In genomic region chr10:8181496-8182174, GRCh38 we compare ENCODE assay signal across 16 cellular contexts.
DNase-seq lines count a peak whose midpoint lies in the region; ATAC-seq and TF ChIP-seq lines count a peak whose summit lies in the region.
"Had no signal": no experiment of that assay in that cellular context is flagged by ENCODE, and none has a peak within 500 bp of the region (broad histone marks: within the 10 kb centered on the region; RNA-seq: fewer than 3 reads in every experiment).

No MANE protein-coding gene starts in this region.

- H3K4me3 ChIP-seq in HEK293 (ENCODE audit: low read depth, low read length) (no peak overlapping the region), esophagus muscularis mucosa (no peak overlapping the region), right atrium auricular region (no peak overlapping the region)
- H3K4me3 ChIP-seq: HAP-1, SK-N-MC had no signal

- CTCF ChIA-PET in CD4-positive, alpha-beta T cell (lab: Charles Lee): interaction anchor here (0.5 kb wide), 1 partner anchor 20 kb away, joined by 3 read pairs; no protein-coding TSS in a partner anchor
- CTCF ChIA-PET in HEK293 (lab: Yijun Ruan, JAX): no interaction called here

- peaks cover 44% of the 10 kb centered on the region for H3K4me1 Mint-ChIP-seq in CD4-positive, alpha-beta T cell (ENCODE audit: low read depth)
- peaks cover 13 to 40% (median 22%) of the 10 kb centered on the region in 4 donors for H3K4me1 Mint-ChIP-seq in naive thymus-derived CD8-positive, alpha-beta T cell
- peaks cover 16% of the 10 kb centered on the region for H3K4me1 Mint-ChIP-seq in T-helper 2 cell treated with Interferon-gamma antibody and Interleukin-4, amounts not matched to agents 5 μg/mL and 100 μg/mL, for 36 hours (ENCODE audit: low read depth)

- no peak for TF ChIP-seq CTCF in CD4-positive, alpha-beta T cell (IDR thresholded peaks at IDR 0.05)
- TF ChIP-seq CTCF in HEK293 (tag by site-specific recombination; IDR thresholded peaks at IDR 0.05) (no peak), esophagus muscularis mucosa (IDR thresholded peaks at IDR 0.05) (no peak), right atrium auricular region (IDR thresholded peaks at IDR 0.05) (no peak)

- TF ChIP-seq EP300 in esophagus muscularis mucosa (IDR thresholded peaks at IDR 0.05): no peak

- H3K4me1 ChIP-seq in HEK293 (ENCODE audit: control insufficient read depth, insufficient read depth, low read length): peaks cover 12% of the 10 kb centered on the region
- H3K4me1 ChIP-seq in esophagus muscularis mucosa: no peaks in the 10 kb centered on the region
- no peaks in the 10 kb centered on the region for H3K4me1 ChIP-seq in right atrium auricular region
- H3K4me1 ChIP-seq: HAP-1 had no signal

- TF ChIP-seq POLR2A in esophagus muscularis mucosa (IDR thresholded peaks at IDR 0.05; ENCODE audit: low read depth): no peak

- H3K27me3 ChIP-seq in CD4-positive, alpha-beta T cell (ENCODE audit: control insufficient read depth, insufficient read depth, low read length): no peaks in the 10 kb centered on the region
- H3K27me3 ChIP-seq in esophagus muscularis mucosa (peaks cover 0 to 12% (median 0%) of the 10 kb centered on the region in 4 donors), right atrium auricular region (no peaks in the 10 kb centered on the region)

- H3K27me3 Mint-ChIP-seq in CD4-positive, alpha-beta T cell: no peaks in the 10 kb centered on the region
- peaks cover 0 to 1% (median 0%) of the 10 kb centered on the region in 5 donors for H3K27me3 Mint-ChIP-seq in naive thymus-derived CD8-positive, alpha-beta T cell
- no peaks in the 10 kb centered on the region for H3K27me3 Mint-ChIP-seq in T-helper 2 cell treated with Interferon-gamma antibody and Interleukin-4, amounts not matched to agents 5 μg/mL and 100 μg/mL, for 36 hours (ENCODE audit: low read depth)

- H3K36me3 Mint-ChIP-seq in CD4-positive, alpha-beta T cell (ENCODE audit: low read depth): no peaks in the 10 kb centered on the region
- no peaks in the 10 kb centered on the region for H3K36me3 Mint-ChIP-seq in naive thymus-derived CD8-positive, alpha-beta T cell
- H3K36me3 Mint-ChIP-seq in T-helper 2 cell treated with Interferon-gamma antibody and Interleukin-4, amounts not matched to agents 5 μg/mL and 100 μg/mL, for 36 hours (ENCODE audit: low read depth): peaks cover 3% of the 10 kb centered on the region

- H3K9me3 ChIP-seq in CD4-positive, alpha-beta T cell (ENCODE audit: control insufficient read depth, low read length): no peaks in the 10 kb centered on the region
- H3K9me3 ChIP-seq in HEK293 (ENCODE audit: control insufficient read depth, insufficient read depth, low read depth, low read length) (no peaks in the 10 kb centered on the region), esophagus muscularis mucosa (no peaks in the 10 kb centered on the region), right atrium auricular region (no peaks in the 10 kb centered on the region)
- H3K9me3 ChIP-seq: HAP-1 had no signal

- H3K9me3 Mint-ChIP-seq in CD4-positive, alpha-beta T cell: no peaks in the 10 kb centered on the region
- H3K9me3 Mint-ChIP-seq in naive thymus-derived CD8-positive, alpha-beta T cell: no peaks in the 10 kb centered on the region
- no peaks in the 10 kb centered on the region for H3K9me3 Mint-ChIP-seq in T-helper 2 cell treated with Interferon-gamma antibody and Interleukin-4, amounts not matched to agents 5 μg/mL and 100 μg/mL, for 36 hours

- no peak overlapping the region for H3K4me3 Mint-ChIP-seq in CD4-positive, alpha-beta T cell
- peak overlapping the region in 2 of 10 donors; percentile 5 to 22 for H3K4me3 Mint-ChIP-seq in naive thymus-derived CD8-positive, alpha-beta T cell
- H3K4me3 Mint-ChIP-seq in T-helper 2 cell treated with Interferon-gamma antibody and Interleukin-4, amounts not matched to agents 5 μg/mL and 100 μg/mL, for 36 hours: no peak overlapping the region

- WGBS in esophagus muscularis mucosa: 79% methylated on average over 11 of the region's 11 CpGs

- no peak for ATAC-seq in CD4-positive, alpha-beta T cell (ENCODE audit: poor library complexity)
- no peak for ATAC-seq in naive thymus-derived CD8-positive, alpha-beta T cell

- peak overlapping the region; percentile 71 for H3K27ac Mint-ChIP-seq in CD4-positive, alpha-beta T cell
- peak overlapping the region in 6 of 10 donors; percentile 4 to 65 (median 26) for H3K27ac Mint-ChIP-seq in naive thymus-derived CD8-positive, alpha-beta T cell
- H3K27ac Mint-ChIP-seq in T-helper 2 cell treated with Interferon-gamma antibody and Interleukin-4, amounts not matched to agents 5 μg/mL and 100 μg/mL, for 36 hours: no peak overlapping the region

- no peak overlapping the region for H3K27ac ChIP-seq in CD4-positive, alpha-beta T cell (ENCODE audit: low read depth, low read length)
- H3K27ac ChIP-seq in HEK293 (ENCODE audit: extremely low read depth, low read depth, low read length) (no peak overlapping the region), esophagus muscularis mucosa (replicated peaks in 1 of 4) (no peak overlapping the region), right atrium auricular region (no peak overlapping the region)
- H3K27ac ChIP-seq: KMS-11, SK-N-MC had no signal

- no peaks in the 10 kb centered on the region for H3K36me3 ChIP-seq in HEK293 (ENCODE audit: control insufficient read depth in 2 of 2, insufficient read depth in 1 of 2, low read length in 2 of 2)
- no peaks in the 10 kb centered on the region for H3K36me3 ChIP-seq in esophagus muscularis mucosa
- no peaks in the 10 kb centered on the region for H3K36me3 ChIP-seq in right atrium auricular region
- H3K36me3 ChIP-seq: HAP-1 had no signal

- POLR2A ChIA-PET in CD4-positive, alpha-beta T cell (lab: Charles Lee): interaction anchor here (3.2 kb wide), 1 partner anchor 121 kb away, joined by 19 read pairs; no protein-coding TSS in a partner anchor
- POLR2A ChIA-PET in HEK293 (lab: Yijun Ruan, JAX): no interaction called here
- POLR2A ChIA-PET in naive thymus-derived CD8-positive, alpha-beta T cell (lab: Charles Lee): interaction anchor here (0.6 kb wide), 1 partner anchor 127 kb away, joined by 5 read pairs; the partner anchor contains the start of gene GATA3

- intact Hi-C loops in CD4-positive, alpha-beta T cell (cut with DNase I, micrococcal nuclease): loop anchor here in 1 of 2 experiments (2.0 to 5.0 kb wide), 4 partner anchors 44 to 223 kb away; no protein-coding TSS in a partner anchor
- intact Hi-C loops in esophagus muscularis mucosa (cut with DNase I): no loop called here

- no peak for DNase-seq in CD4-positive, alpha-beta T cell
- peak; percentile 42 for DNase-seq in esophagus muscularis mucosa (ENCODE audit: extremely low spot score)
- no peak for DNase-seq in naive thymus-derived CD8-positive, alpha-beta T cell
- no peak for DNase-seq in right atrium auricular region (ENCODE audit: low spot score)
- DNase-seq in NCI-H1694 (lab: John Stamatoyannopoulos, UW): no peak
- no peak for DNase-seq in T-helper 2 cell treated with Interferon-gamma antibody and Interleukin-4, amounts not matched to agents 5 μg/mL and 100 μg/mL, for 36 hours (ENCODE audit: low spot score)
- DNase-seq in SKM-1 treated with dmso at 0.1 percent for 144 hours (lab: John Stamatoyannopoulos, UW; ENCODE audit: unreplicated experiment): no peak
- DNase-seq: NCI-H1417, NCI-H1930, NCI-H345, NCI-H526, Right ventricle myocardium superior had no signal

TF ChIP-seq in HEK293, 187 proteins besides CTCF, POLR2A, EP300 and RAD21 (continues in another document):
- no peak for TF ChIP-seq ZNF248 (tag by site-specific recombination; IDR thresholded peaks at IDR 0.05)
- peak; percentile 99 for TF ChIP-seq ZNF18 (tag by site-specific recombination; IDR thresholded peaks at IDR 0.05)
- TF ChIP-seq ZBTB26 (tag by site-specific recombination; optimal IDR thresholded peaks at IDR 0.05): no peak
- peak; percentile 48; the same call in 1 of the 2 replicates for TF ChIP-seq SCRT2 (tag by site-specific recombination; IDR thresholded peaks at IDR 0.05)
- no peak for TF ChIP-seq ZSCAN30 (tag by site-specific recombination; IDR thresholded peaks at IDR 0.05)
- TF ChIP-seq ZNF223 (tag by site-specific recombination; IDR thresholded peaks at IDR 0.05): no peak
